In the genomic region with DNA sequence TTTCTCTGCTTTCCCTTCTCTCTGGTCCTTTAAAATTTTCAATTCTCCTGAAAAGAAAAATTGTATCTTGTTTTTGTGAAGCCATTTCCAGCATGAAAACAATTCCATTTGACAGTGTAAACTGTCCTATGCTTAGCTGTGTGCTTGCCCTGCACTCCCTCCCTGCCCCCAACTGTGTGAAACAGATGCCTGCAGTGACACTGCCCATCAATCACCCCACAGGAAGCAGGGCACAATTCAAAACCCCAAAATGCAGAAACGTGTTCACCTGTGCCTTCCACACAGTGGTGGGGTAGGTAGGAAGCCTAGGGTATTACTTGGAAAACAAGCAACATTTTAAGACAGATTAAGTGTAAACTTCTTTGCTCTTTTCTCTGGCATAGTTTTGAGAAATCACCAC, we compare ENCODE assay signal across 10 cellular contexts.
"Had no signal": no experiment of that assay in that cellular context is flagged by ENCODE, and none has a peak within 500 bp of the region (broad histone marks: within the 10 kb centered on the region; RNA-seq: fewer than 3 reads in every experiment).

No MANE protein-coding gene starts in this region.

- DNase-seq: activated CD4-positive, alpha-beta T cell treated with anti-CD3 and anti-CD28 coated beads for 4 hours; activated CD8-positive, alpha-beta T cell treated with anti-CD3 and anti-CD28 coated beads, Interleukin-2, amount 10 ng/mL, durations not matched to agents 7 days and 5 days; activated naive CD4-positive, alpha-beta T cell; activated naive CD8-positive, alpha-beta T cell treated with anti-CD3 and anti-CD28 coated beads, Interleukin-2, amount 50 U/mL, for 24 hours; dorsolateral prefrontal cortex; stimulated activated CD4-positive, alpha-beta T cell treated with anti-CD3 and anti-CD28 coated beads, Interleukin-4, amount 100 ng/mL, for 4 hours; stomach had no signal

- H3K27me3 ChIP-seq: ascending aorta, dorsolateral prefrontal cortex had no signal

- H3K4me3 ChIP-seq: ascending aorta, dorsolateral prefrontal cortex, stomach, thoracic aorta had no signal

- H3K4me3 Mint-ChIP-seq: activated CD8-positive, alpha-beta T cell treated with anti-CD3 and anti-CD28 coated beads, Interleukin-2, amount 10 ng/mL, durations not matched to agents 7 days and 5 days; activated naive CD8-positive, alpha-beta T cell treated with anti-CD3 and anti-CD28 coated beads, Interleukin-2, amount 50 U/mL, for 24 hours; activated T-helper 1 cell treated with anti-CD3 and anti-CD28 coated beads, Interleukin-12 subunit alpha, Interleukin-12 subunit beta, Interleukin-2, Interleukin-4 antibody, amounts not matched to agents 30 ng/mL and 10 ng/mL and 1 ng/mL, durations not matched to agents 14 hours and 24 hours and 36 hours had no signal

- H3K9me3 Mint-ChIP-seq: activated naive CD8-positive, alpha-beta T cell treated with anti-CD3 and anti-CD28 coated beads, Interleukin-2, amount 50 U/mL, for 24 hours; activated T-helper 1 cell treated with anti-CD3 and anti-CD28 coated beads, Interleukin-12 subunit alpha, Interleukin-12 subunit beta, Interleukin-2, Interleukin-4 antibody, amounts not matched to agents 30 ng/mL and 10 ng/mL and 1 ng/mL, durations not matched to agents 14 hours and 24 hours and 36 hours had no signal

- H3K9me3 ChIP-seq: ascending aorta, stomach, thoracic aorta had no signal

- H3K4me1 ChIP-seq: ascending aorta had no signal

- H3K27ac ChIP-seq: ascending aorta, dorsolateral prefrontal cortex, stomach, thoracic aorta had no signal

- H3K36me3 ChIP-seq: ascending aorta, stomach, thoracic aorta had no signal

- H3K27ac Mint-ChIP-seq: activated CD8-positive, alpha-beta T cell treated with anti-CD3 and anti-CD28 coated beads, Interleukin-2, amount 10 ng/mL, durations not matched to agents 7 days and 5 days; activated naive CD8-positive, alpha-beta T cell treated with anti-CD3 and anti-CD28 coated beads, Interleukin-2, amount 50 U/mL, for 24 hours; activated T-helper 1 cell treated with anti-CD3 and anti-CD28 coated beads, Interleukin-12 subunit alpha, Interleukin-12 subunit beta, Interleukin-2, Interleukin-4 antibody, amounts not matched to agents 30 ng/mL and 10 ng/mL and 1 ng/mL, durations not matched to agents 14 hours and 24 hours and 36 hours had no signal
